28 cellular contexts compared by ENCODE assay signal in genomic region chr12:24125280-24125679, GRCh38.
"Had no signal": no experiment of that assay in that cellular context is flagged by ENCODE, and none has a peak within 500 bp of the region (broad histone marks: within the 10 kb centered on the region; RNA-seq: fewer than 3 reads in every experiment).

No MANE protein-coding gene starts in this region.

- H2AFZ ChIP-seq: hepatocyte had no signal

- ATAC-seq: effector memory CD8-positive, alpha-beta T cell; esophagus mucosa; foreskin keratinocyte; gastrocnemius medialis; gastroesophageal sphincter; heart left ventricle; heart right ventricle had no signal

- H3K36me3 ChIP-seq: colonic mucosa, esophagus muscularis mucosa, esophagus squamous epithelium, gastrocnemius medialis, gastroesophageal sphincter, heart left ventricle, heart right ventricle had no signal

- DNase-seq: colonic mucosa; cortex of kidney; dermis blood vessel endothelial cell; dorsolateral prefrontal cortex; effector CD4-positive, alpha-beta T cell; effector CD8-positive, alpha-beta T cell; effector memory CD4-positive, alpha-beta T cell; effector memory CD8-positive, alpha-beta T cell; endodermal cell; erythroblast; esophagus squamous epithelium; foreskin fibroblast; foreskin keratinocyte; foreskin melanocyte; gastrocnemius medialis; glutamatergic neuron; head of caudate nucleus; heart left ventricle; heart right ventricle had no signal

- H3K27ac ChIP-seq: colonic mucosa, coronary artery, dorsolateral prefrontal cortex, epithelial cell of prostate, esophagus muscularis mucosa, esophagus squamous epithelium, foreskin keratinocyte, gastrocnemius medialis, gastroesophageal sphincter, heart left ventricle, heart right ventricle, hepatocyte had no signal

- H3K9me3 ChIP-seq: colonic mucosa, esophagus muscularis mucosa, esophagus squamous epithelium, gastrocnemius medialis, gastroesophageal sphincter had no signal

- FAIRE-seq: endometrium, endothelial cell of umbilical vein, frontal cortex had no signal

- H3K4me3 ChIP-seq: colonic mucosa, coronary artery, dorsolateral prefrontal cortex, esophagus muscularis mucosa, esophagus squamous epithelium, gastrocnemius medialis, gastroesophageal sphincter, heart left ventricle, heart right ventricle, hepatocyte had no signal

- H3K79me2 ChIP-seq: hepatocyte had no signal

- H3K27me3 ChIP-seq: colonic mucosa, dorsolateral prefrontal cortex, esophagus muscularis mucosa, esophagus squamous epithelium, foreskin keratinocyte, gastrocnemius medialis, gastroesophageal sphincter, heart left ventricle, heart right ventricle, hepatocyte had no signal

- H3K4me1 ChIP-seq: colonic mucosa, esophagus muscularis mucosa, esophagus squamous epithelium, foreskin keratinocyte, gastrocnemius medialis, heart left ventricle, heart right ventricle had no signal

- H3K4me2 ChIP-seq: hepatocyte had no signal
